Comparison of ENCODE assay signal across 8 cellular contexts in the genomic region with DNA sequence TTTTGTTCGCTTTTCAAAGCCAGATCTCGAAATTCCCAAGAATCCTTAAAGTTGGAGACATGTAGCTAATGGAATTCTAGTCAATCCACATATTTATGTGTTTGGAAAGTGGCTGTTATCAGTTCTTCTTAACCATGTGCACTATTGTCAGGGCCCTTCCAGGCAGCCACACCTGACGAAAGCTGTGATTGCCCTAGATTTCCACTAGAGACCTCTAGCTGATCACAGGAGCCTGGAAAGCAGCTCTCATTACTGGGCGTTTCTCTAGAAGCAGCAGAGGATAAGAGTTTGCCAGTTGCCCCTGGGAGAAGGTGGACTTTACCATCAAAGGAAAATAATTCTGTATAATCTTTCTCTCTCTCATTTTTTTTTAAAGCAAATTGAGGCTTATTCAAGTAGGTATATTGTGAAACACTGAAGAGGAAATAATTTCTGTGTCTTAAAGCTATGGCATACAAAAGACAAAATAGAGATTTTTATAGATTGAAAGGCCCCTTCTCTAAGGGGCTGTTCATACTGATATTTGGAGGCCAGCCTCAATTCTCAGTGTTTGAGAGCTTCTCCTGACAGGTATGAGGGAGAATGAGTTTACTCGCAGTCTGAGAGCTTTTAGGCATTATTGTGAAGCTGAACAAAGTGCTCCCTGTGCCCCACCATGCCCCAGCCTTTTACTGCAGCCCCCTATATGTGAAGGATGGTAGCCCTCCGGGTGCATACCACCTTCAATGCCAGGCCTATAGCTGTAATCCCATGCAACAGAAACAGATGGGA.
A peak's percentile ranks its signal among the peaks of the same experiment; 100 is the strongest.
DNase-seq lines count a peak whose midpoint lies in the region; ATAC-seq and TF ChIP-seq lines count a peak whose summit lies in the region.

No MANE protein-coding gene starts in this region.

- no peaks in the 10 kb centered on the region for H3K36me3 ChIP-seq in trophoblast cell (ENCODE audit: control insufficient read depth in 1 of 2, insufficient read depth in 2 of 2, low read length in 2 of 2)

- peak; percentile 53 for TF ChIP-seq CTCF in foreskin fibroblast (IDR thresholded peaks at IDR 0.05; ENCODE audit: low read depth, low read length)

- H4K12ac ChIP-seq in trophoblast cell (ENCODE audit: low read depth, low read length) = no peak overlapping the region

- no peak overlapping the region for H3K23ac ChIP-seq in trophoblast cell (ENCODE audit: low read length)

- no peaks in the 10 kb centered on the region for H3K9me3 ChIP-seq in trophoblast cell (ENCODE audit: insufficient read depth, low read depth, low read length)

- H3K4me1 ChIP-seq in trophoblast cell (ENCODE audit: control insufficient read depth in 1 of 2, insufficient read depth in 2 of 2, low read length in 2 of 2) = peaks cover 3 to 5% of the 10 kb centered on the region in 2 experiments

- H3K4me3 ChIP-seq in foreskin fibroblast (ENCODE audit: low read depth in 1 of 2, low read length in 2 of 2) (no peak overlapping the region), trophoblast cell (ENCODE audit: low read depth, low read length) (no peak overlapping the region)

- H3K79me1 ChIP-seq in trophoblast cell (ENCODE audit: low read length) = peaks cover 5% of the 10 kb centered on the region

- H4K91ac ChIP-seq in trophoblast cell (ENCODE audit: low read depth, low read length) = peak overlapping the region; percentile 31

- H2BK5ac ChIP-seq in trophoblast cell (ENCODE audit: low read depth, low read length, poor library complexity) = no peak overlapping the region

- no peak for ATAC-seq in GM21381 (IDR thresholded peaks at IDR 0.05; ENCODE audit: unreplicated experiment)

- no CpG with 5 or more reads among the region's 6 CpGs for WGBS in trophoblast cell (ENCODE audit: extremely low coverage, insufficient coverage, insufficient read length)

- peak overlapping the region; percentile 2 for H2AK5ac ChIP-seq in trophoblast cell (ENCODE audit: low read length)

- H4K8ac ChIP-seq in trophoblast cell (ENCODE audit: low read depth, low read length) = peak overlapping the region; percentile 1

- no peak overlapping the region for H3K9ac ChIP-seq in trophoblast cell (ENCODE audit: low read length)

- no peak overlapping the region for H2AFZ ChIP-seq in trophoblast cell (ENCODE audit: insufficient read depth, low read length, poor library complexity)

- H3K14ac ChIP-seq in trophoblast cell (ENCODE audit: low read length) = no peak overlapping the region

- H3K27me3 ChIP-seq in trophoblast cell (ENCODE audit: insufficient read depth, low read length) = no peaks in the 10 kb centered on the region

- no peak overlapping the region for H3K4ac ChIP-seq in trophoblast cell (ENCODE audit: low read depth, low read length)

- peak overlapping the region; percentile 7 for H3K27ac ChIP-seq in trophoblast cell (ENCODE audit: low read depth, low read length)

- DNase-seq in COR-L47 (lab: John Stamatoyannopoulos, UW) (peak; percentile 86), HT-29 (ENCODE audit: low spot score) (peak; percentile 87), SK-N-DZ (ENCODE audit: low spot score) (peak; percentile 73), foreskin fibroblast (peak; percentile 29 to 70), trophoblast cell (peak; percentile 92 to 98), NCI-H2107 (lab: John Stamatoyannopoulos, UW) (no peak)
- no peak for DNase-seq in activated T-cell treated with anti-CD3 and anti-CD28 coated beads, Interleukin-2, amount 50 U/mL, for 48 hours

- no peak overlapping the region for H3K18ac ChIP-seq in trophoblast cell (ENCODE audit: low read length)

- H3K79me2 ChIP-seq in trophoblast cell (ENCODE audit: control insufficient read depth, insufficient read depth, low read length, poor library complexity) = no peaks in the 10 kb centered on the region

- peak overlapping the region; percentile 64 for H2BK120ac ChIP-seq in trophoblast cell (ENCODE audit: insufficient read depth, low read length, poor library complexity)

- no peak overlapping the region for H3K4me2 ChIP-seq in trophoblast cell (ENCODE audit: low read length)

- H2BK12ac ChIP-seq in trophoblast cell (ENCODE audit: low read length) = peak overlapping the region; percentile 4

Comparison
In these comparisons a context has a peak if more than half of its experiments do, and no peak if none do; other contexts are left out.
1. DNase-seq: peak in COR-L47 (single experiment), HT-29 (single experiment), SK-N-DZ (single experiment), foreskin fibroblast (2 of 2) and trophoblast cell (2 of 2); none in activated T-cell treated with anti-CD3 and anti-CD28 coated beads, Interleukin-2, amount 50 U/mL, for 48 hours (0 of 2) and NCI-H2107 (single experiment).